ENCODE assay signal across 8 cellular contexts in the genomic region with DNA sequence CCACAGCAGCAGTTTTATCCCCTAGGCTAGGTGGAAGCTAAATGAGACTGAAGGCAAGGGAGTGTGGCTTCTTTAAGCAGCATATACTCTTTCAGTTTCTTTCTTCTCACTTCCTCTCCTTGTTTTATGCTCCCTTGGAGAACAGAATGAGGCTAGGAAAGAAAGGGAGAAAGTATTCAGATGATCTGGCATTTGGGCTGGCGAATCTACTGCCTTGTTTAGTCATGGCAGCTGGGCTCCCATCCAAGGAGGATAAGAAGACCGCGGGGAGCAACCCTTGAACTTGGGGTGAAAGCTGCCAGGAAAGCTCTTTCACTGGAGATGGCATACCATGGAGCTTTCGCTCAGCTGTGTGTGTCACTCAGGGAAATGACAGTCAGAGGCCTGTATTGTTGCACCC.
DNase-seq lines count a peak whose midpoint lies in the region; ATAC-seq, FAIRE-seq and TF ChIP-seq lines count a peak whose summit lies in the region.
"Had no signal": no experiment of that assay in that cellular context is flagged by ENCODE, and none has a peak within 500 bp of the region (broad histone marks: within the 10 kb centered on the region; RNA-seq: fewer than 3 reads in every experiment).

No MANE protein-coding gene starts in this region.

- CTCF ChIA-PET in K562 (lab: Yijun Ruan, JAX; ENCODE audit: low intra/inter-chr PET ratio), result no interaction called here

- in situ Hi-C loops in K562 (cut with MboI), result no loop called here

- no peaks in the 10 kb centered on the region for H3K9me1 ChIP-seq in K562 (ENCODE audit: control insufficient read depth, insufficient read depth, low read length)

- 2% methylated on average over 4 of the region's 4 CpGs for WGBS in K562 (ENCODE audit: insufficient coverage, low coverage, missing lambda C conversion rate)

- no peak for TF ChIP-seq POLR2A in K562 (conservative IDR thresholded peaks at IDR 0.05)

- no peak for FAIRE-seq in K562 (lab: Jason Lieb, UNC)

- H2AFZ ChIP-seq in K562 (ENCODE audit: low read depth, low read length), result no peak overlapping the region

- H3K9ac ChIP-seq in K562 (ENCODE audit: insufficient read depth in 1 of 2, low read depth in 2 of 2, low read length in 2 of 2), result no peak overlapping the region

- intact Hi-C loops in K562 (cut with micrococcal nuclease), result no loop called here

- no peak for TF ChIP-seq EP300 in K562 (IDR thresholded peaks at IDR 0.05; ENCODE audit: low read length)

- DNase-seq in K562 (ENCODE audit: extremely low read depth in 1 of 4, low spot score in 3 of 4), result no peak
- DNase-seq in skeletal muscle cell (ENCODE audit: low read depth), result peak; percentile 69
- no peak for DNase-seq in NCI-H1417 treated with DMSO at 0.1 percent for 48 hours (lab: John Stamatoyannopoulos, UW)
- no peak for DNase-seq in NCI-H1417 (lab: John Stamatoyannopoulos, UW)
- no peak for DNase-seq in activated naive CD4-positive, alpha-beta T cell (lab: John Stamatoyannopoulos, UW)

- POLR2A ChIA-PET in K562 (lab: Yijun Ruan, JAX), result no interaction called here

- H3K27me3 ChIP-seq in K562 (ENCODE audit: control insufficient read depth in 2 of 2, insufficient read depth in 2 of 2, low read length in 2 of 2), result no peaks in the 10 kb centered on the region
- H3K27me3 ChIP-seq: upper lobe of left lung had no signal

- no peak for TF ChIP-seq CTCF in K562 (IDR thresholded peaks at IDR 0.05 in 2 of 3, conservative IDR thresholded peaks at IDR 0.05 in 1 of 3; ENCODE audit: insufficient read depth in 2 of 3, low read depth in 1 of 3, low read length in 3 of 3)

- TF ChIP-seq RAD21 in K562 (CRISPR knock-in tag; conservative IDR thresholded peaks at IDR 0.05 in 1 of 2, IDR thresholded peaks at IDR 0.05 in 1 of 2), result no peak

- no TSS peak for BruUV-seq in K562 (replicated peaks; lab: Mats Ljungman, UMichigan)

- no peaks in the 10 kb centered on the region for H3K36me3 ChIP-seq in K562 (ENCODE audit: control insufficient read depth, insufficient read depth, low read length)
- H3K36me3 ChIP-seq: upper lobe of left lung had no signal

- H4K20me1 ChIP-seq in K562 (replicated peaks; ENCODE audit: control insufficient read depth, insufficient read depth, low read length), result no peaks in the 10 kb centered on the region

- ATAC-seq in GM19372 (IDR thresholded peaks at IDR 0.05; ENCODE audit: low read depth, unreplicated experiment) (peak; percentile 44), HG03103 (IDR thresholded peaks at IDR 0.05; ENCODE audit: low read depth, unreplicated experiment) (peak; percentile 62), K562 (no peak)

- no peak overlapping the region for H3K4me2 ChIP-seq in K562 (ENCODE audit: insufficient read depth, low read length)

- H3K79me2 ChIP-seq in K562 (ENCODE audit: control insufficient read depth, insufficient read depth, low read length), result no peaks in the 10 kb centered on the region

- H3K4me3 ChIP-seq in K562 (no peak overlapping the region), skeletal muscle cell (ENCODE audit: low read depth, low read length) (no peak overlapping the region)
- H3K4me3 ChIP-seq: upper lobe of left lung had no signal

- no peaks in the 10 kb centered on the region for H3K9me3 ChIP-seq in K562 (replicated peaks; ENCODE audit: control insufficient read depth, insufficient read depth, low read depth, low read length)
- H3K9me3 ChIP-seq: upper lobe of left lung had no signal

- no peaks in the 10 kb centered on the region for H3K4me1 ChIP-seq in K562 (replicated peaks in 1 of 2; ENCODE audit: control insufficient read depth in 2 of 2, insufficient read depth in 2 of 2, low read length in 2 of 2)

- H3K27ac ChIP-seq in K562 (ENCODE audit: extremely low read depth, low read depth, low read length), result no peak overlapping the region

TF ChIP-seq in K562, 482 proteins besides CTCF, POLR2A, EP300 and RAD21:
- TF ChIP-seq ZBTB7A (IDR thresholded peaks at IDR 0.05; ENCODE audit: borderline replicate concordance, control insufficient read depth, low read depth, low read length) (no peak), TOE1 (IDR thresholded peaks at IDR 0.05; ENCODE audit: borderline replicate concordance) (no peak), TOE1 (CRISPR knock-in tag; IDR thresholded peaks at IDR 0.05; ENCODE audit: borderline replicate concordance, low read depth) (no peak), NR2C2 (CRISPR knock-in tag; IDR thresholded peaks at IDR 0.05) (no peak), NR2C2 (tag; IDR thresholded peaks at IDR 0.05) (peak; percentile 14; the same call in 1 of the 2 replicates)
